16 cellular contexts compared by ENCODE assay signal in genomic region chr2:52135235-52135634, GRCh38.
"Had no signal": no experiment of that assay in that cellular context is flagged by ENCODE, and none has a peak within 500 bp of the region (broad histone marks: within the 10 kb centered on the region; RNA-seq: fewer than 3 reads in every experiment).

No MANE protein-coding gene starts in this region.

- H3K36me3 Mint-ChIP-seq: naive thymus-derived CD4-positive, alpha-beta T cell had no signal

- H3K4me3 ChIP-seq: adrenal gland, right atrium auricular region, thyroid gland, vagina had no signal

- H3K27ac Mint-ChIP-seq: activated CD8-positive, alpha-beta T cell treated with anti-CD3 and anti-CD28 coated beads, Interleukin-2, amount 10 ng/mL, durations not matched to agents 7 days and 5 days; activated naive CD4-positive, alpha-beta T cell treated with anti-CD3 and anti-CD28 coated beads for 36 hours; dendritic cell treated with granulocyte-macrophage colony-stimulating factor and Interleukin-4, amounts not matched to agents 40 ng/mL and 50 ng/mL, for 4 days; effector memory CD8-positive, alpha-beta T cell; naive thymus-derived CD4-positive, alpha-beta T cell had no signal

- DNase-seq: activated CD4-positive, alpha-beta T cell treated with anti-CD3 and anti-CD28 coated beads for 4 hours; activated CD8-positive, alpha-beta memory T cell treated with anti-CD3 and anti-CD28 coated beads, Interleukin-2, amount 50 U/mL, for 48 hours; activated CD8-positive, alpha-beta T cell treated with anti-CD3 and anti-CD28 coated beads, Interleukin-2, amount 10 ng/mL, durations not matched to agents 7 days and 5 days; activated naive CD4-positive, alpha-beta T cell treated with anti-CD3 and anti-CD28 coated beads for 36 hours; adrenal gland; effector memory CD8-positive, alpha-beta T cell; head of caudate nucleus; mammary epithelial cell; naive thymus-derived CD4-positive, alpha-beta T cell; posterior cingulate gyrus; small intestine; T1000; thyroid gland had no signal

- H3K4me1 Mint-ChIP-seq: naive thymus-derived CD4-positive, alpha-beta T cell had no signal

- H3K36me3 ChIP-seq: adrenal gland, right atrium auricular region, thyroid gland, vagina had no signal

- ATAC-seq: activated CD8-positive, alpha-beta T cell treated with anti-CD3 and anti-CD28 coated beads, Interleukin-2, amount 10 ng/mL, durations not matched to agents 7 days and 5 days; effector memory CD8-positive, alpha-beta T cell; naive thymus-derived CD4-positive, alpha-beta T cell had no signal

- H3K9me3 ChIP-seq: right atrium auricular region, thyroid gland, vagina had no signal

- H3K27me3 Mint-ChIP-seq: dendritic cell treated with granulocyte-macrophage colony-stimulating factor and Interleukin-4, amounts not matched to agents 40 ng/mL and 50 ng/mL, for 4 days; effector memory CD8-positive, alpha-beta T cell; naive thymus-derived CD4-positive, alpha-beta T cell had no signal

- H3K4me3 Mint-ChIP-seq: activated CD8-positive, alpha-beta T cell treated with anti-CD3 and anti-CD28 coated beads, Interleukin-2, amount 10 ng/mL, durations not matched to agents 7 days and 5 days; activated naive CD4-positive, alpha-beta T cell treated with anti-CD3 and anti-CD28 coated beads for 36 hours; dendritic cell treated with granulocyte-macrophage colony-stimulating factor and Interleukin-4, amounts not matched to agents 40 ng/mL and 50 ng/mL, for 4 days; effector memory CD8-positive, alpha-beta T cell; naive thymus-derived CD4-positive, alpha-beta T cell had no signal

- H3K27ac ChIP-seq: adrenal gland, right atrium auricular region, thyroid gland, vagina had no signal

- H3K4me1 ChIP-seq: adrenal gland, right atrium auricular region, thyroid gland, vagina had no signal

- H3K27me3 ChIP-seq: adrenal gland, right atrium auricular region, thyroid gland, vagina had no signal
